1 cellular context compared by ENCODE assay signal in the genomic region with DNA sequence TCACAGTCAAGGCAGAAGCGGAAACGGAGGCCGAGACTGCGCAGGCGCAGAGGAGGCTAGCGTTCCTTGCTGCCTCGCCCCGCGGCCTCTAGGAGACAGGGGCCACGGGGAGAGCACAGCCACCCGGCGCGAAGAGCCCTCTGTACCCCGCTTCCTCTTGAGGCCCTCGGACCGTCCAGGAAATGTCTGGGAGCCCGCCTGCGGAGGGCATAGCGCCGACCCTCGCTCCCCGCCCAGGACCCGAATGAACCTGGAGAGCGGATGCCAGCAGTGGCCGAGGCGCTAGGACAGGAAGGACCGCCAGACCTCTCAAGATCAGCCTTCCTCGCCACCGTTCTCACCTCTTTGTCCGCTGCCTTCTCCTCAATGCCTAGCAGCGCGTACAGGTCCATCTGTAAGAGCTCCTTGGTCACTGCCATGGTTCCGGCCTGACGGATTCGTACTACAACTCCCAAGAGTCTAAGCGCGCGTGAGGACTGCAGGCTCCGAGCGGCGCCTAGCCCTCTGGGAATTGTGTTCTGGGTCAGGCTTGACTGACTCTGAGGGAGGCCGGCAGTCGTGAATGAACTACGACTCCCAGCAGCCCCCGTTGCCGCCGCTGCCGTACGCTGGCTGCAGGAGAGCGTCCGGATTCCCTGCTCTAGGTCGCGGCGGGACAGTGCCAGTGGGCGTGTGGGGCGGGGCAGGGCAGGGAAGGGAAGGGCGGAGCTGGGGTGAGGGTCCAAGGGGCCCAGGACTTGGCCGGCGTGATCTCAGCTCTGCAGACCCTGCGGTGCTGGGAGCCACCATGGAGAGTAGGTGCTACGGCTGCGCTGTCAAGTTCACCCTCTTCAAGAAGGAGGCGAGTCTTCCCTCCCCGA.
A peak's percentile ranks its signal among the peaks of the same experiment; 100 is the strongest.
TF ChIP-seq lines count a peak whose summit lies in the region.

A gene with protein sequence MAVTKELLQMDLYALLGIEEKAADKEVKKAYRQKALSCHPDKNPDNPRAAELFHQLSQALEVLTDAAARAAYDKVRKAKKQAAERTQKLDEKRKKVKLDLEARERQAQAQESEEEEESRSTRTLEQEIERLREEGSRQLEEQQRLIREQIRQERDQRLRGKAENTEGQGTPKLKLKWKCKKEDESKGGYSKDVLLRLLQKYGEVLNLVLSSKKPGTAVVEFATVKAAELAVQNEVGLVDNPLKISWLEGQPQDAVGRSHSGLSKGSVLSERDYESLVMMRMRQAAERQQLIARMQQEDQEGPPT (minus strand): TSS at position 446 of the 860 bp plus-strand sequence. CDS start 27 bp downstream, at position 419.
A gene with protein sequence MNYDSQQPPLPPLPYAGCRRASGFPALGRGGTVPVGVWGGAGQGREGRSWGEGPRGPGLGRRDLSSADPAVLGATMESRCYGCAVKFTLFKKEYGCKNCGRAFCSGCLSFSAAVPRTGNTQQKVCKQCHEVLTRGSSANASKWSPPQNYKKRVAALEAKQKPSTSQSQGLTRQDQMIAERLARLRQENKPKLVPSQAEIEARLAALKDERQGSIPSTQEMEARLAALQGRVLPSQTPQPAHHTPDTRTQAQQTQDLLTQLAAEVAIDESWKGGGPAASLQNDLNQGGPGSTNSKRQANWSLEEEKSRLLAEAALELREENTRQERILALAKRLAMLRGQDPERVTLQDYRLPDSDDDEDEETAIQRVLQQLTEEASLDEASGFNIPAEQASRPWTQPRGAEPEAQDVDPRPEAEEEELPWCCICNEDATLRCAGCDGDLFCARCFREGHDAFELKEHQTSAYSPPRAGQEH (plus strand): TSS at position 62 of the 860 bp plus-strand sequence. CDS start 501 bp downstream, at position 563.

TF ChIP-seq in HepG2, 621 proteins besides CTCF, POLR2A, EP300 and RAD21 (continued from another document and continues in another):
- TF ChIP-seq, protein P1, sequence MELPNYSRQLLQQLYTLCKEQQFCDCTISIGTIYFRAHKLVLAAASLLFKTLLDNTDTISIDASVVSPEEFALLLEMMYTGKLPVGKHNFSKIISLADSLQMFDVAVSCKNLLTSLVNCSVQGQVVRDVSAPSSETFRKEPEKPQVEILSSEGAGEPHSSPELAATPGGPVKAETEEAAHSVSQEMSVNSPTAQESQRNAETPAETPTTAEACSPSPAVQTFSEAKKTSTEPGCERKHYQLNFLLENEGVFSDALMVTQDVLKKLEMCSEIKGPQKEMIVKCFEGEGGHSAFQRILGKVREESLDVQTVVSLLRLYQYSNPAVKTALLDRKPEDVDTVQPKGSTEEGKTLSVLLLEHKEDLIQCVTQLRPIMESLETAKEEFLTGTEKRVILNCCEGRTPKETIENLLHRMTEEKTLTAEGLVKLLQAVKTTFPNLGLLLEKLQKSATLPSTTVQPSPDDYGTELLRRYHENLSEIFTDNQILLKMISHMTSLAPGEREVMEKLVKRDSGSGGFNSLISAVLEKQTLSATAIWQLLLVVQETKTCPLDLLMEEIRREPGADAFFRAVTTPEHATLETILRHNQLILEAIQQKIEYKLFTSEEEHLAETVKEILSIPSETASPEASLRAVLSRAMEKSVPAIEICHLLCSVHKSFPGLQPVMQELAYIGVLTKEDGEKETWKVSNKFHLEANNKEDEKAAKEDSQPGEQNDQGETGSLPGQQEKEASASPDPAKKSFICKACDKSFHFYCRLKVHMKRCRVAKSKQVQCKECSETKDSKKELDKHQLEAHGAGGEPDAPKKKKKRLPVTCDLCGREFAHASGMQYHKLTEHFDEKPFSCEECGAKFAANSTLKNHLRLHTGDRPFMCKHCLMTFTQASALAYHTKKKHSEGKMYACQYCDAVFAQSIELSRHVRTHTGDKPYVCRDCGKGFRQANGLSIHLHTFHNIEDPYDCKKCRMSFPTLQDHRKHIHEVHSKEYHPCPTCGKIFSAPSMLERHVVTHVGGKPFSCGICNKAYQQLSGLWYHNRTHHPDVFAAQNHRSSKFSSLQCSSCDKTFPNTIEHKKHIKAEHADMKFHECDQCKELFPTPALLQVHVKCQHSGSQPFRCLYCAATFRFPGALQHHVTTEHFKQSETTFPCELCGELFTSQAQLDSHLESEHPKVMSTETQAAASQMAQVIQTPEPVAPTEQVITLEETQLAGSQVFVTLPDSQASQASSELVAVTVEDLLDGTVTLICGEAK (IDR thresholded peaks at IDR 0.05), result no peak
- TF ChIP-seq, protein P1 (CRISPR knock-in tag; IDR thresholded peaks at IDR 0.05), result no peak; the same call in 1 of the 2 replicates
- TF ChIP-seq ZFP90 (CRISPR knock-in tag; IDR thresholded peaks at IDR 0.05; ENCODE audit: borderline replicate concordance), result peak; percentile 48; the same call in 1 of the 2 replicates
- peak; percentile 98 for TF ChIP-seq ZBTB7A (CRISPR knock-in tag; IDR thresholded peaks at IDR 0.05)
- TF ChIP-seq HIVEP1 (CRISPR knock-in tag; IDR thresholded peaks at IDR 0.05), result peak; percentile 79; the same call in 1 of the 2 replicates
- TF ChIP-seq, protein P2, sequence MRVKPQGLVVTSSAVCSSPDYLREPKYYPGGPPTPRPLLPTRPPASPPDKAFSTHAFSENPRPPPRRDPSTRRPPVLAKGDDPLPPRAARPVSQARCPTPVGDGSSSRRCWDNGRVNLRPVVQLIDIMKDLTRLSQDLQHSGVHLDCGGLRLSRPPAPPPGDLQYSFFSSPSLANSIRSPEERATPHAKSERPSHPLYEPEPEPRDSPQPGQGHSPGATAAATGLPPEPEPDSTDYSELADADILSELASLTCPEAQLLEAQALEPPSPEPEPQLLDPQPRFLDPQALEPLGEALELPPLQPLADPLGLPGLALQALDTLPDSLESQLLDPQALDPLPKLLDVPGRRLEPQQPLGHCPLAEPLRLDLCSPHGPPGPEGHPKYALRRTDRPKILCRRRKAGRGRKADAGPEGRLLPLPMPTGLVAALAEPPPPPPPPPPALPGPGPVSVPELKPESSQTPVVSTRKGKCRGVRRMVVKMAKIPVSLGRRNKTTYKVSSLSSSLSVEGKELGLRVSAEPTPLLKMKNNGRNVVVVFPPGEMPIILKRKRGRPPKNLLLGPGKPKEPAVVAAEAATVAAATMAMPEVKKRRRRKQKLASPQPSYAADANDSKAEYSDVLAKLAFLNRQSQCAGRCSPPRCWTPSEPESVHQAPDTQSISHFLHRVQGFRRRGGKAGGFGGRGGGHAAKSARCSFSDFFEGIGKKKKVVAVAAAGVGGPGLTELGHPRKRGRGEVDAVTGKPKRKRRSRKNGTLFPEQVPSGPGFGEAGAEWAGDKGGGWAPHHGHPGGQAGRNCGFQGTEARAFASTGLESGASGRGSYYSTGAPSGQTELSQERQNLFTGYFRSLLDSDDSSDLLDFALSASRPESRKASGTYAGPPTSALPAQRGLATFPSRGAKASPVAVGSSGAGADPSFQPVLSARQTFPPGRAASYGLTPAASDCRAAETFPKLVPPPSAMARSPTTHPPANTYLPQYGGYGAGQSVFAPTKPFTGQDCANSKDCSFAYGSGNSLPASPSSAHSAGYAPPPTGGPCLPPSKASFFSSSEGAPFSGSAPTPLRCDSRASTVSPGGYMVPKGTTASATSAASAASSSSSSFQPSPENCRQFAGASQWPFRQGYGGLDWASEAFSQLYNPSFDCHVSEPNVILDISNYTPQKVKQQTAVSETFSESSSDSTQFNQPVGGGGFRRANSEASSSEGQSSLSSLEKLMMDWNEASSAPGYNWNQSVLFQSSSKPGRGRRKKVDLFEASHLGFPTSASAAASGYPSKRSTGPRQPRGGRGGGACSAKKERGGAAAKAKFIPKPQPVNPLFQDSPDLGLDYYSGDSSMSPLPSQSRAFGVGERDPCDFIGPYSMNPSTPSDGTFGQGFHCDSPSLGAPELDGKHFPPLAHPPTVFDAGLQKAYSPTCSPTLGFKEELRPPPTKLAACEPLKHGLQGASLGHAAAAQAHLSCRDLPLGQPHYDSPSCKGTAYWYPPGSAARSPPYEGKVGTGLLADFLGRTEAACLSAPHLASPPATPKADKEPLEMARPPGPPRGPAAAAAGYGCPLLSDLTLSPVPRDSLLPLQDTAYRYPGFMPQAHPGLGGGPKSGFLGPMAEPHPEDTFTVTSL (CRISPR knock-in tag; IDR thresholded peaks at IDR 0.05; ENCODE audit: borderline replicate concordance), result no peak
- TF ChIP-seq, protein P3, sequence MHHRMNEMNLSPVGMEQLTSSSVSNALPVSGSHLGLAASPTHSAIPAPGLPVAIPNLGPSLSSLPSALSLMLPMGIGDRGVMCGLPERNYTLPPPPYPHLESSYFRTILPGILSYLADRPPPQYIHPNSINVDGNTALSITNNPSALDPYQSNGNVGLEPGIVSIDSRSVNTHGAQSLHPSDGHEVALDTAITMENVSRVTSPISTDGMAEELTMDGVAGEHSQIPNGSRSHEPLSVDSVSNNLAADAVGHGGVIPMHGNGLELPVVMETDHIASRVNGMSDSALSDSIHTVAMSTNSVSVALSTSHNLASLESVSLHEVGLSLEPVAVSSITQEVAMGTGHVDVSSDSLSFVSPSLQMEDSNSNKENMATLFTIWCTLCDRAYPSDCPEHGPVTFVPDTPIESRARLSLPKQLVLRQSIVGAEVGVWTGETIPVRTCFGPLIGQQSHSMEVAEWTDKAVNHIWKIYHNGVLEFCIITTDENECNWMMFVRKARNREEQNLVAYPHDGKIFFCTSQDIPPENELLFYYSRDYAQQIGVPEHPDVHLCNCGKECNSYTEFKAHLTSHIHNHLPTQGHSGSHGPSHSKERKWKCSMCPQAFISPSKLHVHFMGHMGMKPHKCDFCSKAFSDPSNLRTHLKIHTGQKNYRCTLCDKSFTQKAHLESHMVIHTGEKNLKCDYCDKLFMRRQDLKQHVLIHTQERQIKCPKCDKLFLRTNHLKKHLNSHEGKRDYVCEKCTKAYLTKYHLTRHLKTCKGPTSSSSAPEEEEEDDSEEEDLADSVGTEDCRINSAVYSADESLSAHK (CRISPR knock-in tag; IDR thresholded peaks at IDR 0.05; ENCODE audit: borderline replicate concordance), result no peak
- TF ChIP-seq PPARG (CRISPR knock-in tag; conservative IDR thresholded peaks at IDR 0.05), result 0 out of 2 replicates have a peak, but pooled peaks have one; percentile 9
- no peak for TF ChIP-seq REXO4 (CRISPR knock-in tag; IDR thresholded peaks at IDR 0.05; ENCODE audit: borderline replicate concordance)
- no peak for TF ChIP-seq RARA (CRISPR knock-in tag; IDR thresholded peaks at IDR 0.05)
- no peak for TF ChIP-seq SOX13 (IDR thresholded peaks at IDR 0.05)
- TF ChIP-seq SOX13 (CRISPR knock-in tag; conservative IDR thresholded peaks at IDR 0.05 in 1 of 2, IDR thresholded peaks at IDR 0.05 in 1 of 2), result peak in 1 of 2 experiments; percentile 53; a peak in 2 of 4 replicates
- TF ChIP-seq ZNF749 (CRISPR knock-in tag; IDR thresholded peaks at IDR 0.05; ENCODE audit: borderline replicate concordance), result no peak; the same call in 1 of the 2 replicates
- TF ChIP-seq, protein P4, sequence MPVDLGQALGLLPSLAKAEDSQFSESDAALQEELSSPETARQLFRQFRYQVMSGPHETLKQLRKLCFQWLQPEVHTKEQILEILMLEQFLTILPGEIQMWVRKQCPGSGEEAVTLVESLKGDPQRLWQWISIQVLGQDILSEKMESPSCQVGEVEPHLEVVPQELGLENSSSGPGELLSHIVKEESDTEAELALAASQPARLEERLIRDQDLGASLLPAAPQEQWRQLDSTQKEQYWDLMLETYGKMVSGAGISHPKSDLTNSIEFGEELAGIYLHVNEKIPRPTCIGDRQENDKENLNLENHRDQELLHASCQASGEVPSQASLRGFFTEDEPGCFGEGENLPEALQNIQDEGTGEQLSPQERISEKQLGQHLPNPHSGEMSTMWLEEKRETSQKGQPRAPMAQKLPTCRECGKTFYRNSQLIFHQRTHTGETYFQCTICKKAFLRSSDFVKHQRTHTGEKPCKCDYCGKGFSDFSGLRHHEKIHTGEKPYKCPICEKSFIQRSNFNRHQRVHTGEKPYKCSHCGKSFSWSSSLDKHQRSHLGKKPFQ (CRISPR knock-in tag; IDR thresholded peaks at IDR 0.05; ENCODE audit: insufficient replicate concordance), result peak; percentile 81
- peak; percentile 74 for TF ChIP-seq ZNF619 (CRISPR knock-in tag; IDR thresholded peaks at IDR 0.05)
- TF ChIP-seq ZNF644 (CRISPR knock-in tag; IDR thresholded peaks at IDR 0.05; ENCODE audit: low read depth), result no peak
- no peak; the same call in 1 of the 2 replicates for TF ChIP-seq ZNF780A (CRISPR knock-in tag; IDR thresholded peaks at IDR 0.05)
- TF ChIP-seq ZNF747 (CRISPR knock-in tag; IDR thresholded peaks at IDR 0.05; ENCODE audit: borderline replicate concordance), result peak; percentile 53; the same call in 1 of the 2 replicates
- TF ChIP-seq GTF2F1 (IDR thresholded peaks at IDR 0.05; ENCODE audit: low read length), result no peak
- no peak for TF ChIP-seq ZKSCAN1 (IDR thresholded peaks at IDR 0.05; ENCODE audit: low read length)
- no peak; the same call in 1 of the 2 replicates for TF ChIP-seq ZNF772 (CRISPR knock-in tag; IDR thresholded peaks at IDR 0.05)
- no peak for TF ChIP-seq TCF7L2 (IDR thresholded peaks at IDR 0.05; ENCODE audit: low read depth, low read length)
- TF ChIP-seq ZNF652 (CRISPR knock-in tag; IDR thresholded peaks at IDR 0.05; ENCODE audit: borderline replicate concordance, low read depth), result no peak
- no peak for TF ChIP-seq ZNF570 (CRISPR knock-in tag; IDR thresholded peaks at IDR 0.05; ENCODE audit: borderline replicate concordance)
- no peak for TF ChIP-seq CC2D1A (CRISPR knock-in tag; IDR thresholded peaks at IDR 0.05)
- TF ChIP-seq, protein P5, sequence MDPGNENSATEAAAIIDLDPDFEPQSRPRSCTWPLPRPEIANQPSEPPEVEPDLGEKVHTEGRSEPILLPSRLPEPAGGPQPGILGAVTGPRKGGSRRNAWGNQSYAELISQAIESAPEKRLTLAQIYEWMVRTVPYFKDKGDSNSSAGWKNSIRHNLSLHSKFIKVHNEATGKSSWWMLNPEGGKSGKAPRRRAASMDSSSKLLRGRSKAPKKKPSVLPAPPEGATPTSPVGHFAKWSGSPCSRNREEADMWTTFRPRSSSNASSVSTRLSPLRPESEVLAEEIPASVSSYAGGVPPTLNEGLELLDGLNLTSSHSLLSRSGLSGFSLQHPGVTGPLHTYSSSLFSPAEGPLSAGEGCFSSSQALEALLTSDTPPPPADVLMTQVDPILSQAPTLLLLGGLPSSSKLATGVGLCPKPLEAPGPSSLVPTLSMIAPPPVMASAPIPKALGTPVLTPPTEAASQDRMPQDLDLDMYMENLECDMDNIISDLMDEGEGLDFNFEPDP (CRISPR knock-in tag; conservative IDR thresholded peaks at IDR 0.05), result no peak
- TF ChIP-seq KLF11 (CRISPR knock-in tag; IDR thresholded peaks at IDR 0.05), result no peak
